Comparison of ENCODE assay signal across 10 cellular contexts in genomic region chr10:92074126-92074887, GRCh38.
DNase-seq lines count a peak whose midpoint lies in the region; ATAC-seq and TF ChIP-seq lines count a peak whose summit lies in the region.
"Had no signal": no experiment of that assay in that cellular context is flagged by ENCODE, and none has a peak within 500 bp of the region (broad histone marks: within the 10 kb centered on the region; RNA-seq: fewer than 3 reads in every experiment).

No MANE protein-coding gene starts in this region.

- WGBS in adrenal gland, 4 donors, result 56 to 67% (median 62%) methylated on average over 6 of the region's 6 CpGs
- 89 to 91% methylated on average over 6 of the region's 6 CpGs for WGBS in thyroid gland, 2 donors

- H3K9me3 ChIP-seq in adrenal gland (replicated peaks in 1 of 3) (no peaks in the 10 kb centered on the region), left lung (no peaks in the 10 kb centered on the region), thyroid gland (no peaks in the 10 kb centered on the region)

- DNase-seq in COLO829 (ENCODE audit: low spot score), result peak; percentile 14
- no peak for DNase-seq in adrenal gland
- no peak for DNase-seq in left lung
- DNase-seq in thyroid gland, result no peak
- DNase-seq in activated naive CD4-positive, alpha-beta T cell treated with anti-CD3 and anti-CD28 coated beads, Interleukin-2, amount 50 U/mL, for 72 hours (ENCODE audit: low spot score in 2 of 2), result no peak
- no peak for DNase-seq in DMS153 treated with DMSO at 0.1 percent for 48 hours (lab: John Stamatoyannopoulos, UW; ENCODE audit: unreplicated experiment)
- DNase-seq: activated T-cell treated with anti-CD3 and anti-CD28 coated beads, Interleukin-2, amount 50 U/mL, for 72 hours; T1000 had no signal

- no peak overlapping the region for H3K27ac Mint-ChIP-seq in activated naive CD4-positive, alpha-beta T cell treated with anti-CD3 and anti-CD28 coated beads, Interleukin-2, amount 50 U/mL, for 72 hours
- H3K27ac Mint-ChIP-seq: activated T-cell treated with anti-CD3 and anti-CD28 coated beads, Interleukin-2, amount 50 U/mL, for 72 hours had no signal

- H3K4me1 ChIP-seq in adrenal gland (replicated peaks in 1 of 2), result peaks cover 0 to 7% of the 10 kb centered on the region in 2 donors
- H3K4me1 ChIP-seq in left lung, result no peaks in the 10 kb centered on the region
- no peaks in the 10 kb centered on the region for H3K4me1 ChIP-seq in thyroid gland

- H3K36me3 ChIP-seq in adrenal gland (replicated peaks in 1 of 2), result peaks cover 0 to 5% of the 10 kb centered on the region in 2 donors
- H3K36me3 ChIP-seq in left lung, result peaks cover 0 to 11% of the 10 kb centered on the region in 2 donors
- no peaks in the 10 kb centered on the region for H3K36me3 ChIP-seq in thyroid gland

- H3K4me3 ChIP-seq in adrenal gland, result no peak overlapping the region
- no peak overlapping the region for H3K4me3 ChIP-seq in left lung
- no peak overlapping the region for H3K4me3 ChIP-seq in thyroid gland (replicated peaks in 1 of 3)

- ATAC-seq in left lung (peak; percentile 53), HG03045 (IDR thresholded peaks at IDR 0.05; ENCODE audit: unreplicated experiment) (no peak)
- ATAC-seq in activated naive CD4-positive, alpha-beta T cell treated with anti-CD3 and anti-CD28 coated beads, Interleukin-2, amount 50 U/mL, for 72 hours, result no peak
- ATAC-seq: activated T-cell treated with anti-CD3 and anti-CD28 coated beads, Interleukin-2, amount 50 U/mL, for 72 hours had no signal

- TF ChIP-seq CTCF in LNCAP (IDR thresholded peaks at IDR 0.05) (peak; percentile 43; the same call in 1 of the 2 replicates), adrenal gland (IDR thresholded peaks at IDR 0.05) (peak in 4 of 6 experiments; percentile 12 to 32 (median 24)), left lung (IDR thresholded peaks at IDR 0.05) (peak in 1 of 2 donors; percentile 11), thyroid gland (IDR thresholded peaks at IDR 0.05) (peak in 2 of 6 experiments; percentile 16 to 20)

- H3K9me3 Mint-ChIP-seq in activated naive CD4-positive, alpha-beta T cell treated with anti-CD3 and anti-CD28 coated beads, Interleukin-2, amount 50 U/mL, for 72 hours, result no peaks in the 10 kb centered on the region
- H3K9me3 Mint-ChIP-seq: activated T-cell treated with anti-CD3 and anti-CD28 coated beads, Interleukin-2, amount 50 U/mL, for 72 hours had no signal

- intact Hi-C loops in adrenal gland (cut with DNase I) (no loop called here), left lung (cut with DNase I) (no loop called here), thyroid gland (cut with DNase I) (no loop called here)

- H3K27me3 ChIP-seq in adrenal gland, result no peaks in the 10 kb centered on the region
- no peaks in the 10 kb centered on the region for H3K27me3 ChIP-seq in left lung
- H3K27me3 ChIP-seq in thyroid gland, result no peaks in the 10 kb centered on the region

- no peak for TF ChIP-seq POLR2A in adrenal gland (IDR thresholded peaks at IDR 0.05)
- no peak for TF ChIP-seq POLR2A in thyroid gland (IDR thresholded peaks at IDR 0.05)

- H3K36me3 Mint-ChIP-seq in activated naive CD4-positive, alpha-beta T cell treated with anti-CD3 and anti-CD28 coated beads, Interleukin-2, amount 50 U/mL, for 72 hours, result no peaks in the 10 kb centered on the region

- H3K27ac ChIP-seq in adrenal gland (no peak overlapping the region), left lung (no peak overlapping the region), thyroid gland (no peak overlapping the region)
